Comparison of ENCODE assay signal across 16 cellular contexts in genomic region chr7:129617607-129618006, GRCh38. TPM values are rescaled to one million over a fixed set of nuclear protein-coding genes. Genes with fewer than 3 reads are reported as not detected.
DNase-seq lines count a peak whose midpoint lies in the region; ATAC-seq and TF ChIP-seq lines count a peak whose summit lies in the region.
"Had no signal": no experiment of that assay in that cellular context is flagged by ENCODE, and none has a peak within 500 bp of the region (broad histone marks: within the 10 kb centered on the region; RNA-seq: fewer than 3 reads in every experiment).

No MANE protein-coding gene starts in this region.

- TF ChIP-seq CTCF in dorsolateral prefrontal cortex (IDR thresholded peaks at IDR 0.05 in 54 of 56, conservative IDR thresholded peaks at IDR 0.05 in 2 of 56; ENCODE audit: low read depth in 1 of 56, partially characterized antibody in 56 of 56) = no peak

- peak overlapping the region in 30 of 59 donors; percentile 2 to 73 (median 32) for H3K27ac ChIP-seq in dorsolateral prefrontal cortex
- H3K27ac ChIP-seq: esophagus squamous epithelium, WERI-Rb-1 had no signal

- H3K4me3 Mint-ChIP-seq in natural killer cell treated with Interleukin-12 subunit alpha and Interleukin-12 subunit beta and Interleukin-15 and Interleukin-18, amount 100 ng/mL, for 72 hours = peak overlapping the region; percentile 60

- DNase-seq in EH (ENCODE audit: low read depth) = peak; percentile 16
- peak; percentile 27 for DNase-seq in MV-4-11 (lab: John Stamatoyannopoulos, UW)
- no peak for DNase-seq in dorsolateral prefrontal cortex
- DNase-seq in natural killer cell treated with Interleukin-12 subunit alpha and Interleukin-12 subunit beta and Interleukin-15 and Interleukin-18, amount 100 ng/mL, for 72 hours (ENCODE audit: low spot score) = no peak
- DNase-seq in stimulated activated naive CD4-positive, alpha-beta T cell treated with Interleukin-2 at 50 U/mL for 16 hours (lab: John Stamatoyannopoulos, UW) = no peak
- no peak for DNase-seq in SHP77 treated with DMSO at 0.1 percent for 48 hours (lab: John Stamatoyannopoulos, UW)
- DNase-seq: activated CD8-positive, alpha-beta memory T cell treated with anti-CD3 and anti-CD28 coated beads for 24 hours; activated effector memory CD4-positive, alpha-beta T cell treated with anti-CD3 and anti-CD28 coated beads, Interleukin-2, amount 50 U/mL, for 16 hours; DMS79; esophagus squamous epithelium; hippocampal formation; left cardiac atrium; MG63; NCI-H526 treated with DMSO at 0.1 percent for 48 hours; WERI-Rb-1 had no signal

- no peaks in the 10 kb centered on the region for H3K36me3 Mint-ChIP-seq in natural killer cell treated with Interleukin-12 subunit alpha and Interleukin-12 subunit beta and Interleukin-15 and Interleukin-18, amount 100 ng/mL, for 72 hours

- no peaks in the 10 kb centered on the region for H3K27me3 Mint-ChIP-seq in natural killer cell treated with Interleukin-12 subunit alpha and Interleukin-12 subunit beta and Interleukin-15 and Interleukin-18, amount 100 ng/mL, for 72 hours

- peaks cover 3% of the 10 kb centered on the region for H3K9me3 Mint-ChIP-seq in natural killer cell treated with Interleukin-12 subunit alpha and Interleukin-12 subunit beta and Interleukin-15 and Interleukin-18, amount 100 ng/mL, for 72 hours

- intact Hi-C loops in dorsolateral prefrontal cortex (cut with DNase I) = loop anchor here in 1 of 2 donors (10.0 kb wide), 1 partner anchor 393 kb away; the partner anchor contains the start of gene AHCYL2

- ATAC-seq in natural killer cell treated with Interleukin-12 subunit alpha and Interleukin-12 subunit beta and Interleukin-15 and Interleukin-18, amount 100 ng/mL, for 72 hours = no peak
- ATAC-seq in GM19463 (IDR thresholded peaks at IDR 0.05; ENCODE audit: unreplicated experiment) = no peak
- ATAC-seq: left cardiac atrium had no signal

- peak overlapping the region; percentile 66 to 78 for H3K27ac Mint-ChIP-seq in natural killer cell treated with Interleukin-12 subunit alpha and Interleukin-12 subunit beta and Interleukin-15 and Interleukin-18, amount 100 ng/mL, for 72 hours

- peak overlapping the region in 2 of 59 donors; percentile 2 to 11 for H3K4me3 ChIP-seq in dorsolateral prefrontal cortex
- H3K4me3 ChIP-seq: esophagus squamous epithelium, MG63 had no signal

- peaks cover 45 to 59% of the 10 kb centered on the region in 2 donors for H3K4me1 Mint-ChIP-seq in natural killer cell treated with Interleukin-12 subunit alpha and Interleukin-12 subunit beta and Interleukin-15 and Interleukin-18, amount 100 ng/mL, for 72 hours (ENCODE audit: low read depth in 2 of 2)

- H3K27me3 ChIP-seq in dorsolateral prefrontal cortex = no peaks in the 10 kb centered on the region
- H3K27me3 ChIP-seq: esophagus squamous epithelium, MG63 had no signal

RNA-seq across cellular contexts. Expression of gene NRF1, which starts 6.1 kb away (rescaled TPM):
- total RNA-seq in dorsolateral prefrontal cortex = 10 to 100 TPM; 20.9 to 56.9 (median 34.7) TPM
- total RNA-seq in natural killer cell treated with Interleukin-12 subunit alpha and Interleukin-12 subunit beta and Interleukin-15 and Interleukin-18, amount 100 ng/mL, for 72 hours = 10 to 100 TPM; 27.6 to 31.9 TPM

Comparison
In these comparisons a context has a peak if more than half of its experiments do, and no peak if none do; other contexts are left out.
1. DNase-seq: peak in EH (single experiment) and MV-4-11 (single experiment); none in dorsolateral prefrontal cortex (0 of 10), natural killer cell treated with Interleukin-12 subunit alpha and Interleukin-12 subunit beta and Interleukin-15 and Interleukin-18, amount 100 ng/mL, for 72 hours (single experiment), stimulated activated naive CD4-positive, alpha-beta T cell treated with Interleukin-2 at 50 U/mL for 16 hours (single experiment) and SHP77 treated with DMSO at 0.1 percent for 48 hours (single experiment).